13 cellular contexts compared by ENCODE assay signal in the genomic region with DNA sequence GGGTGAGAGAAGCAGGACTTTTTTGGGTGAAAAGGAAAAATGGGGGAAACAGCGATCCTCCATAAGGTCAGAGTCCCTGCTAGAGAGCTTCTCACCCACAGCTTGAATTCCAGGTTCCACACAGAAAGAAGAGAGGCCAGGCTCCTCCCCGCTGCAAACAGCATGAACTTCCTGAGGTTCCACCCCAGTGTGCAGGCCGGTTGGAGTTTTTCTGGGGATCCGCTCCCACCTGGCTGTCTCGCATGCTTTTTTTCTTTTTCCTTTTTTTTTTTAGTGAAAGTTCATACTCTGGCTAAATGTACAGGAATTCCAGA.
A peak's percentile ranks its signal among the peaks of the same experiment; 100 is the strongest.
DNase-seq lines count a peak whose midpoint lies in the region; TF ChIP-seq lines count a peak whose summit lies in the region.
"Had no signal": no experiment of that assay in that cellular context is flagged by ENCODE, and none has a peak within 500 bp of the region (broad histone marks: within the 10 kb centered on the region; RNA-seq: fewer than 3 reads in every experiment).

No MANE protein-coding gene starts in this region.

- no peaks in the 10 kb centered on the region for H3K27me3 ChIP-seq in ectodermal cell (ENCODE audit: control insufficient read depth, insufficient read depth, low read length, poor library complexity, severe bottlenecking)
- H3K27me3 ChIP-seq: heart right ventricle had no signal

- no peak for TF ChIP-seq CTCF in AG10803 (conservative IDR thresholded peaks at IDR 0.05; ENCODE audit: low read length)
- TF ChIP-seq CTCF in neural crest cell (conservative IDR thresholded peaks at IDR 0.05), result no peak

- H3K4me3 ChIP-seq in AG10803 (ENCODE audit: low read length) (peak overlapping the region; percentile 26), ectodermal cell (ENCODE audit: insufficient read depth, low read depth, low read length) (peak overlapping the region; percentile 29)

- peak; percentile 11 for DNase-seq in AG10803 (ENCODE audit: low read depth)
- DNase-seq in NCI-H460 (ENCODE audit: extremely low read depth, low read depth), result peak; percentile 33
- DNase-seq in neural crest cell (ENCODE audit: low read depth, low spot score), result no peak
- DNase-seq in NCI-H187 treated with DMSO at 0.1 percent for 48 hours (lab: John Stamatoyannopoulos, UW), result no peak
- no peak for DNase-seq in stimulated activated CD4-positive, alpha-beta T cell treated with anti-CD3 and anti-CD28 coated beads, Interleukin-4, amount 100 ng/mL, for 1 hour
- no peak for DNase-seq in activated CD4-positive, alpha-beta memory T cell treated with anti-CD3 and anti-CD28 coated beads, Interleukin-2, amount 10 ng/mL, durations not matched to agents 7 days and 5 days
- DNase-seq in NCI-H1105 (lab: John Stamatoyannopoulos, UW), result no peak
- DNase-seq: effector memory CD4-positive, alpha-beta T cell; heart right ventricle; stimulated activated CD4-positive, alpha-beta T cell treated with anti-CD3 and anti-CD28 coated beads, Interleukin-15, amount 100 ng/mL, for 24 hours; T-helper 17 cell had no signal

- WGBS in ectodermal cell, 2 experiments, result 56 to 67% methylated on average over 5 of the region's 5 CpGs

- POLR2A ChIA-PET in activated CD4-positive, alpha-beta memory T cell treated with anti-CD3 and anti-CD28 coated beads, Interleukin-2, amount 10 ng/mL, durations not matched to agents 7 days and 5 days (lab: Charles Lee), result no interaction called here

- peaks cover 3% of the 10 kb centered on the region for H3K36me3 Mint-ChIP-seq in neural crest cell (ENCODE audit: low read depth)
- no peaks in the 10 kb centered on the region for H3K36me3 Mint-ChIP-seq in activated CD4-positive, alpha-beta memory T cell treated with anti-CD3 and anti-CD28 coated beads, Interleukin-2, amount 10 ng/mL, durations not matched to agents 7 days and 5 days (ENCODE audit: low read depth)
- H3K36me3 Mint-ChIP-seq: activated naive CD8-positive, alpha-beta T cell had no signal

- no peaks in the 10 kb centered on the region for H3K4me1 ChIP-seq in ectodermal cell (ENCODE audit: control insufficient read depth, insufficient read depth, low read length)
- H3K4me1 ChIP-seq: heart right ventricle had no signal

- peak overlapping the region; percentile 91 for H3K4me3 Mint-ChIP-seq in neural crest cell
- H3K4me3 Mint-ChIP-seq in activated CD4-positive, alpha-beta memory T cell treated with anti-CD3 and anti-CD28 coated beads, Interleukin-2, amount 10 ng/mL, durations not matched to agents 7 days and 5 days, result no peak overlapping the region
- H3K4me3 Mint-ChIP-seq: activated naive CD8-positive, alpha-beta T cell; T-helper 17 cell had no signal

- CTCF ChIA-PET in activated CD4-positive, alpha-beta memory T cell treated with anti-CD3 and anti-CD28 coated beads, Interleukin-2, amount 10 ng/mL, durations not matched to agents 7 days and 5 days (lab: Charles Lee), result no interaction called here

- H3K9me3 ChIP-seq in ectodermal cell (ENCODE audit: control insufficient read depth, low read length), result no peaks in the 10 kb centered on the region
- H3K9me3 ChIP-seq: heart right ventricle had no signal

- H3K27me3 Mint-ChIP-seq in neural crest cell (ENCODE audit: low read depth), result no peaks in the 10 kb centered on the region
- no peaks in the 10 kb centered on the region for H3K27me3 Mint-ChIP-seq in activated CD4-positive, alpha-beta memory T cell treated with anti-CD3 and anti-CD28 coated beads, Interleukin-2, amount 10 ng/mL, durations not matched to agents 7 days and 5 days
- H3K27me3 Mint-ChIP-seq: activated naive CD8-positive, alpha-beta T cell; T-helper 17 cell had no signal

- no peak overlapping the region for H3K27ac ChIP-seq in ectodermal cell (ENCODE audit: insufficient read depth, low read depth, low read length, poor library complexity, severe bottlenecking)

- H3K9me3 Mint-ChIP-seq in neural crest cell, result no peaks in the 10 kb centered on the region
- H3K9me3 Mint-ChIP-seq in activated CD4-positive, alpha-beta memory T cell treated with anti-CD3 and anti-CD28 coated beads, Interleukin-2, amount 10 ng/mL, durations not matched to agents 7 days and 5 days, result no peaks in the 10 kb centered on the region

- peaks cover 11% of the 10 kb centered on the region for H3K4me1 Mint-ChIP-seq in neural crest cell
- no peaks in the 10 kb centered on the region for H3K4me1 Mint-ChIP-seq in activated CD4-positive, alpha-beta memory T cell treated with anti-CD3 and anti-CD28 coated beads, Interleukin-2, amount 10 ng/mL, durations not matched to agents 7 days and 5 days
- H3K4me1 Mint-ChIP-seq: T-helper 17 cell had no signal

- peak overlapping the region; percentile 96 for H3K27ac Mint-ChIP-seq in neural crest cell (ENCODE audit: unreplicated experiment)
- H3K27ac Mint-ChIP-seq in activated CD4-positive, alpha-beta memory T cell treated with anti-CD3 and anti-CD28 coated beads, Interleukin-2, amount 10 ng/mL, durations not matched to agents 7 days and 5 days, result no peak overlapping the region
- H3K27ac Mint-ChIP-seq: activated naive CD8-positive, alpha-beta T cell; T-helper 17 cell had no signal

- no peaks in the 10 kb centered on the region for H3K36me3 ChIP-seq in ectodermal cell (ENCODE audit: control insufficient read depth, insufficient read depth, low read length)
- H3K36me3 ChIP-seq: heart right ventricle had no signal

Comparison
In these comparisons a context has a peak if more than half of its experiments do, and no peak if none do; other contexts are left out.
1. DNase-seq: peak in AG10803 (single experiment) and NCI-H460 (single experiment); none in neural crest cell (single experiment), NCI-H187 treated with DMSO at 0.1 percent for 48 hours (single experiment), stimulated activated CD4-positive, alpha-beta T cell treated with anti-CD3 and anti-CD28 coated beads, Interleukin-4, amount 100 ng/mL, for 1 hour (single experiment), activated CD4-positive, alpha-beta memory T cell treated with anti-CD3 and anti-CD28 coated beads, Interleukin-2, amount 10 ng/mL, durations not matched to agents 7 days and 5 days (single experiment) and NCI-H1105 (single experiment).